1 cellular context compared by ENCODE assay signal in genomic region chr1:36369061-36369470, GRCh38.
TF ChIP-seq lines count a peak whose summit lies in the region.

No MANE protein-coding gene starts in this region.

TF ChIP-seq in HepG2, 621 proteins besides CTCF, POLR2A, EP300 and RAD21 (continues in another document):
- TF ChIP-seq ARID5B (CRISPR knock-in tag; IDR thresholded peaks at IDR 0.05) = no peak
- TF ChIP-seq SMAD9 (CRISPR knock-in tag; IDR thresholded peaks at IDR 0.05) = no peak
- no peak for TF ChIP-seq HHEX (CRISPR knock-in tag; IDR thresholded peaks at IDR 0.05)
- TF ChIP-seq ZNF770 (CRISPR knock-in tag; IDR thresholded peaks at IDR 0.05) = no peak
- no peak for TF ChIP-seq ZNF567 (CRISPR knock-in tag; IDR thresholded peaks at IDR 0.05; ENCODE audit: borderline replicate concordance)
- TF ChIP-seq ONECUT2 (CRISPR knock-in tag; IDR thresholded peaks at IDR 0.05) = no peak
- TF ChIP-seq PRMT3 (CRISPR knock-in tag; IDR thresholded peaks at IDR 0.05; ENCODE audit: borderline replicate concordance, low read depth) = no peak
- TF ChIP-seq ZFYVE20 (CRISPR knock-in tag; IDR thresholded peaks at IDR 0.05; ENCODE audit: borderline replicate concordance, low read depth) = no peak
- TF ChIP-seq DDIT3 (CRISPR knock-in tag; IDR thresholded peaks at IDR 0.05) = no peak
- peak; percentile 20; the same call in 1 of the 2 replicates for TF ChIP-seq ETV5 (CRISPR knock-in tag; IDR thresholded peaks at IDR 0.05; ENCODE audit: borderline replicate concordance)
- 0 out of 2 replicates have a peak, but pooled peaks have one; percentile 25 for TF ChIP-seq KAT8 (CRISPR knock-in tag; IDR thresholded peaks at IDR 0.05)
- TF ChIP-seq CREB1 (IDR thresholded peaks at IDR 0.05) = no peak
- peak; percentile 53; the same call in 1 of the 2 replicates for TF ChIP-seq CREB1 (CRISPR knock-in tag; IDR thresholded peaks at IDR 0.05)
- no peak for TF ChIP-seq RAD51 (IDR thresholded peaks at IDR 0.05; ENCODE audit: borderline replicate concordance)
- TF ChIP-seq MAX (IDR thresholded peaks at IDR 0.05) = peak; percentile 21; the same call in 1 of the 2 replicates
- TF ChIP-seq ZMYM3 (CRISPR knock-in tag; IDR thresholded peaks at IDR 0.05) = no peak
- TF ChIP-seq ZSCAN30 (CRISPR knock-in tag; IDR thresholded peaks at IDR 0.05) = no peak
- TF ChIP-seq ZNF280B (CRISPR knock-in tag; IDR thresholded peaks at IDR 0.05; ENCODE audit: borderline replicate concordance) = no peak
- no peak for TF ChIP-seq NR2F2 (IDR thresholded peaks at IDR 0.05; ENCODE audit: borderline replicate concordance, low read depth)
- no peak for TF ChIP-seq PRDM4 (CRISPR knock-in tag; IDR thresholded peaks at IDR 0.05; ENCODE audit: borderline replicate concordance)
- TF ChIP-seq ZNF83 (CRISPR knock-in tag; IDR thresholded peaks at IDR 0.05; ENCODE audit: borderline replicate concordance) = no peak
- no peak for TF ChIP-seq ZGPAT (CRISPR knock-in tag; IDR thresholded peaks at IDR 0.05)
- no peak for TF ChIP-seq MXD4 (CRISPR knock-in tag; IDR thresholded peaks at IDR 0.05)
- TF ChIP-seq ZNF343 (CRISPR knock-in tag; IDR thresholded peaks at IDR 0.05) = no peak
- TF ChIP-seq SAFB2 (CRISPR knock-in tag; IDR thresholded peaks at IDR 0.05; ENCODE audit: borderline replicate concordance, low read depth) = no peak
- no peak for TF ChIP-seq FIP1L1 (IDR thresholded peaks at IDR 0.05; ENCODE audit: borderline replicate concordance, insufficient read depth, low read depth, low read length)
- peak; percentile 25; the same call in 1 of the 2 replicates for TF ChIP-seq SALL1 (CRISPR knock-in tag; IDR thresholded peaks at IDR 0.05)
- TF ChIP-seq ZNF235 (CRISPR knock-in tag; IDR thresholded peaks at IDR 0.05; ENCODE audit: borderline replicate concordance) = no peak
- no peak for TF ChIP-seq ZNF710 (CRISPR knock-in tag; IDR thresholded peaks at IDR 0.05; ENCODE audit: borderline replicate concordance)
- TF ChIP-seq RNF2 (conservative IDR thresholded peaks at IDR 0.05; ENCODE audit: low read depth) = no peak
- no peak for TF ChIP-seq ARNT (IDR thresholded peaks at IDR 0.05)
- no peak for TF ChIP-seq ETS1 (CRISPR knock-in tag; IDR thresholded peaks at IDR 0.05)
- TF ChIP-seq NFAT5 (CRISPR knock-in tag; IDR thresholded peaks at IDR 0.05) = no peak
- TF ChIP-seq MNT (IDR thresholded peaks at IDR 0.05) = no peak
